In genomic region chrX:70171636-70172035, GRCh38 we compare ENCODE assay signal across 24 cellular contexts. TPM values are rescaled to one million over a fixed set of nuclear protein-coding genes. Genes with fewer than 3 reads are reported as not detected.
DNase-seq lines count a peak whose midpoint lies in the region; FAIRE-seq and TF ChIP-seq lines count a peak whose summit lies in the region.
"Had no signal": no experiment of that assay in that cellular context is flagged by ENCODE, and none has a peak within 500 bp of the region (broad histone marks: within the 10 kb centered on the region; RNA-seq: fewer than 3 reads in every experiment).

No MANE protein-coding gene starts in this region.

- TF ChIP-seq CTCF in astrocyte (IDR thresholded peaks at IDR 0.05; ENCODE audit: insufficient read depth, low read depth, low read length) = no peak
- no peak for TF ChIP-seq CTCF in uterus (IDR thresholded peaks at IDR 0.05)

- H3K27ac Mint-ChIP-seq in astrocyte (ENCODE audit: unreplicated experiment) = peak overlapping the region; percentile 20
- H3K27ac Mint-ChIP-seq: activated CD8-positive, alpha-beta T cell treated with anti-CD3 and anti-CD28 coated beads, Interleukin-2, amount 10 ng/mL, durations not matched to agents 7 days and 5 days; activated naive CD8-positive, alpha-beta T cell treated with anti-CD3 and anti-CD28 coated beads for 36 hours; activated T-cell treated with anti-CD3 and anti-CD28 coated beads, Interleukin-2, amount 50 U/mL, for 72 hours; T-helper 1 cell treated with Interleukin-12 subunit alpha and Interleukin-12 subunit beta and Interleukin-4 antibody, amounts not matched to agents 30 μg/mL and 1 μg/mL, for 36 hours had no signal

- H4K5ac ChIP-seq in mesendoderm (ENCODE audit: low read length) = no peak overlapping the region

- H3K27me3 ChIP-seq in GM23248 (replicated peaks; ENCODE audit: insufficient read depth) (no peaks in the 10 kb centered on the region), Karpas-422 (ENCODE audit: low read length) (no peaks in the 10 kb centered on the region), astrocyte (ENCODE audit: insufficient read depth, low read length) (no peaks in the 10 kb centered on the region), mesendoderm (ENCODE audit: insufficient read depth, low read length, poor library complexity) (no peaks in the 10 kb centered on the region), uterus (no peaks in the 10 kb centered on the region)

- H2BK5ac ChIP-seq in mesendoderm (ENCODE audit: low read length) = no peak overlapping the region

- H3K4me3 Mint-ChIP-seq in astrocyte (ENCODE audit: unreplicated experiment) = no peak overlapping the region
- H3K4me3 Mint-ChIP-seq: activated CD8-positive, alpha-beta T cell treated with anti-CD3 and anti-CD28 coated beads, Interleukin-2, amount 10 ng/mL, durations not matched to agents 7 days and 5 days; activated naive CD8-positive, alpha-beta T cell treated with anti-CD3 and anti-CD28 coated beads for 36 hours; activated T-cell treated with anti-CD3 and anti-CD28 coated beads, Interleukin-2, amount 50 U/mL, for 72 hours; naive B cell; T-helper 1 cell treated with Interleukin-12 subunit alpha and Interleukin-12 subunit beta and Interleukin-4 antibody, amounts not matched to agents 30 μg/mL and 1 μg/mL, for 36 hours had no signal

- H2AK5ac ChIP-seq in mesendoderm (ENCODE audit: low read length) = no peak overlapping the region

- peaks cover 37% of the 10 kb centered on the region for H3K4me1 Mint-ChIP-seq in astrocyte (ENCODE audit: low read depth, unreplicated experiment)

- H3K9ac ChIP-seq in GM23248 (no peak overlapping the region), Karpas-422 (ENCODE audit: low read length) (peak overlapping the region; percentile 23; the same call in 1 of the 2 replicates), astrocyte (ENCODE audit: low read length) (no peak overlapping the region), mesendoderm (ENCODE audit: low read length) (no peak overlapping the region)
- H3K9ac ChIP-seq: parathyroid adenoma had no signal

- H3K79me2 ChIP-seq in GM23248 (ENCODE audit: insufficient read depth) (no peaks in the 10 kb centered on the region), Karpas-422 (ENCODE audit: low read length) (no peaks in the 10 kb centered on the region), astrocyte (ENCODE audit: insufficient read depth, low read length) (no peaks in the 10 kb centered on the region), mesendoderm (ENCODE audit: control insufficient read depth, insufficient read depth, low read length) (no peaks in the 10 kb centered on the region)
- H3K79me2 ChIP-seq: parathyroid adenoma had no signal

- no peak overlapping the region for H3K23ac ChIP-seq in mesendoderm (ENCODE audit: low read length)

- peaks cover 2% of the 10 kb centered on the region for H3K9me3 Mint-ChIP-seq in astrocyte (ENCODE audit: unreplicated experiment)
- H3K9me3 Mint-ChIP-seq: activated naive CD8-positive, alpha-beta T cell treated with anti-CD3 and anti-CD28 coated beads for 36 hours; activated T-cell treated with anti-CD3 and anti-CD28 coated beads, Interleukin-2, amount 50 U/mL, for 72 hours; naive B cell; T-helper 1 cell treated with Interleukin-12 subunit alpha and Interleukin-12 subunit beta and Interleukin-4 antibody, amounts not matched to agents 30 μg/mL and 1 μg/mL, for 36 hours had no signal

- H3K9me2 ChIP-seq in GM23248 (ENCODE audit: insufficient read depth) (no peaks in the 10 kb centered on the region), Karpas-422 (replicated peaks; ENCODE audit: insufficient read depth, low read length) (no peaks in the 10 kb centered on the region)

- H3F3A ChIP-seq in GM23248 (ENCODE audit: insufficient read depth) = peaks cover 23% of the 10 kb centered on the region; the same call in 1 of the 2 replicates

- in situ Hi-C loops in GM23248 (cut with MboI) = no loop called here

- no peak overlapping the region for H2AFZ ChIP-seq in GM23248
- 0 out of 2 replicates have a peak overlapping the region, but pooled peaks have one; percentile 5 for H2AFZ ChIP-seq in Karpas-422 (ENCODE audit: low read length)
- H2AFZ ChIP-seq in astrocyte (ENCODE audit: low read depth, low read length) = peak overlapping the region; percentile 41
- H2AFZ ChIP-seq: parathyroid adenoma had no signal

- H4K8ac ChIP-seq in mesendoderm (ENCODE audit: low read depth, low read length) = no peak overlapping the region

- H3K79me1 ChIP-seq in mesendoderm (ENCODE audit: low read length) = no peaks in the 10 kb centered on the region

- FAIRE-seq in astrocyte (lab: Jason Lieb, UNC) = peak; percentile 95

- no peak overlapping the region for H2BK120ac ChIP-seq in mesendoderm (ENCODE audit: low read depth, low read length)

- no peaks in the 10 kb centered on the region for H4K20me1 ChIP-seq in GM23248 (ENCODE audit: insufficient read depth)
- no peaks in the 10 kb centered on the region for H4K20me1 ChIP-seq in Karpas-422 (ENCODE audit: insufficient read depth, low read depth, low read length)
- H4K20me1 ChIP-seq in astrocyte (ENCODE audit: insufficient read depth, low read length) = no peaks in the 10 kb centered on the region

- DNase-seq in GM23248 = peak; percentile 29
- peak; percentile 56 for DNase-seq in Karpas-422
- DNase-seq in astrocyte (ENCODE audit: low read depth) = peak; percentile 13
- DNase-seq in mesendoderm = peak; percentile 4
- no peak for DNase-seq in middle frontal gyrus (ENCODE audit: extremely low spot score, low spot score)
- DNase-seq in uterus = no peak
- no peak for DNase-seq in A172 (ENCODE audit: low spot score)
- no peak for DNase-seq in T1000 (lab: John Stamatoyannopoulos, UW)
- DNase-seq: activated CD4-positive, CD25-positive, alpha-beta regulatory T cell; activated CD8-positive, alpha-beta T cell treated with anti-CD3 and anti-CD28 coated beads, Interleukin-2, amount 10 ng/mL, durations not matched to agents 7 days and 5 days; activated naive CD8-positive, alpha-beta T cell treated with anti-CD3 and anti-CD28 coated beads for 36 hours; activated T-cell treated with anti-CD3 and anti-CD28 coated beads, Interleukin-2, amount 50 U/mL, for 72 hours; COR-L47; dermis blood vessel endothelial cell; naive B cell; NCI-H2171 treated with DMSO at 0.1 percent for 48 hours; stimulated activated CD4-positive, alpha-beta T cell treated with anti-CD3 and anti-CD28 coated beads, Interleukin-4, amount 100 ng/mL, for 1 hour had no signal

- H3K4ac ChIP-seq in mesendoderm (ENCODE audit: low read depth, low read length) = no peak overlapping the region

- H3K9me3 ChIP-seq in GM23248 (ENCODE audit: low read depth) (no peaks in the 10 kb centered on the region), Karpas-422 (ENCODE audit: low read length) (no peaks in the 10 kb centered on the region), astrocyte (ENCODE audit: insufficient read depth, low read depth, low read length) (no peaks in the 10 kb centered on the region), uterus (no peaks in the 10 kb centered on the region)

- no peaks in the 10 kb centered on the region for H3K36me3 ChIP-seq in GM23248 (ENCODE audit: low read depth)
- H3K36me3 ChIP-seq in Karpas-422 (ENCODE audit: insufficient read depth, low read length) = no peaks in the 10 kb centered on the region
- H3K36me3 ChIP-seq in astrocyte (ENCODE audit: insufficient read depth, low read length) = no peaks in the 10 kb centered on the region
- H3K36me3 ChIP-seq in mesendoderm (ENCODE audit: control insufficient read depth, insufficient read depth, low read length) = no peaks in the 10 kb centered on the region
- no peaks in the 10 kb centered on the region for H3K36me3 ChIP-seq in uterus

- H3K4me2 ChIP-seq in GM23248 (ENCODE audit: unreplicated experiment) (no peak overlapping the region), Karpas-422 (ENCODE audit: low read depth, low read length, poor library complexity, severe bottlenecking) (peak overlapping the region; percentile 54), astrocyte (ENCODE audit: low read length) (peak overlapping the region; percentile 36), mesendoderm (ENCODE audit: low read length) (no peak overlapping the region)

- peaks cover 34% of the 10 kb centered on the region for H3K4me1 ChIP-seq in GM23248 (ENCODE audit: insufficient read depth)
- peaks cover 72% of the 10 kb centered on the region for H3K4me1 ChIP-seq in Karpas-422 (ENCODE audit: low read length)
- peaks cover 47% of the 10 kb centered on the region for H3K4me1 ChIP-seq in astrocyte (ENCODE audit: insufficient read depth, low read length)
- peaks cover 3% of the 10 kb centered on the region for H3K4me1 ChIP-seq in mesendoderm (ENCODE audit: control insufficient read depth, low read depth, low read length)
- H3K4me1 ChIP-seq in uterus = no peaks in the 10 kb centered on the region

- no peaks in the 10 kb centered on the region for H3K27me3 Mint-ChIP-seq in astrocyte (ENCODE audit: low read depth, unreplicated experiment)
- H3K27me3 Mint-ChIP-seq: activated naive CD8-positive, alpha-beta T cell treated with anti-CD3 and anti-CD28 coated beads for 36 hours; naive B cell had no signal

- H3K4me3 ChIP-seq in GM23248 (no peak overlapping the region), Karpas-422 (ENCODE audit: low read length) (peak overlapping the region; percentile 42; the same call in 1 of the 2 replicates), astrocyte (ENCODE audit: insufficient read depth, low read depth, low read length) (no peak overlapping the region), mesendoderm (ENCODE audit: low read length) (no peak overlapping the region), uterus (no peak overlapping the region)
- H3K4me3 ChIP-seq: lung, skin epidermis had no signal

- H3K27ac ChIP-seq in GM23248 = no peak overlapping the region
- peak overlapping the region; percentile 54 for H3K27ac ChIP-seq in Karpas-422 (ENCODE audit: low read length)
- peak overlapping the region; percentile 47 for H3K27ac ChIP-seq in astrocyte (ENCODE audit: low read depth, low read length)
- H3K27ac ChIP-seq in mesendoderm (ENCODE audit: low read depth, low read length) = no peak overlapping the region
- no peak overlapping the region for H3K27ac ChIP-seq in uterus
- H3K27ac ChIP-seq: parathyroid adenoma, skin epidermis had no signal

- intact Hi-C loops in uterus (cut with DNase I; ENCODE audit: low total_unique reads) = no loop called here

- 67 to 100% methylated on average over 1 of the region's 1 CpG for WGBS in GM23248 (ENCODE audit: low coverage in 1 of 2, low lambda C conversion rate in 2 of 2, missing lambda C conversion rate in 2 of 2), 2 experiments
- WGBS in mesendoderm (ENCODE audit: extremely low coverage, insufficient coverage, low lambda C conversion rate) = no CpG with 5 or more reads among the region's 1 CpG

- no peak overlapping the region for H2BK15ac ChIP-seq in mesendoderm (replicated peaks; ENCODE audit: low read depth)

- no peak for TF ChIP-seq POLR2A in uterus (IDR thresholded peaks at IDR 0.05)

- H3K56ac ChIP-seq in mesendoderm (ENCODE audit: low read length) = no peak overlapping the region

- H3K36me3 Mint-ChIP-seq in astrocyte (ENCODE audit: low read depth, unreplicated experiment) = no peaks in the 10 kb centered on the region
- H3K36me3 Mint-ChIP-seq: naive B cell had no signal

- no peak overlapping the region for H3K18ac ChIP-seq in mesendoderm (ENCODE audit: low read length)

RNA-seq across cellular contexts. Expression of gene DGAT2L6, which starts 5.6 kb away (rescaled TPM):
- not detected in 2 replicates for total RNA-seq in GM23248 (2014; rRNA removed; shearing (Covaris generic))
- polyA plus RNA-seq in GM23248 (2016; fragmentation: Nextera tagmentation; extraction: Ambion mirVana) = not detected in 2 replicates
- not detected in 2 replicates for total RNA-seq in Karpas-422 (2014; rRNA removed; shearing (Covaris generic); ENCODE audit: low replicate concordance)
- total RNA-seq in astrocyte (not detected in 2 replicates), uterus (not detected)
- polyA plus RNA-seq in mesendoderm (2013, experiment 1 of 2) = not detected
- polyA plus RNA-seq in mesendoderm (2013, experiment 2 of 2) = not detected
- not detected in 2 replicates for total RNA-seq in A172 (2014; rRNA removed; shearing (Covaris generic))
- total RNA-seq: activated CD8-positive, alpha-beta T cell treated with anti-CD3 and anti-CD28 coated beads, Interleukin-2, amount 10 ng/mL, durations not matched to agents 7 days and 5 days; activated naive CD8-positive, alpha-beta T cell treated with anti-CD3 and anti-CD28 coated beads for 36 hours; activated T-cell treated with anti-CD3 and anti-CD28 coated beads, Interleukin-2, amount 50 U/mL, for 72 hours; dermis blood vessel endothelial cell; LHCN-M2; lung; urinary bladder had no signal
- polyA plus RNA-seq: esophagus, lung, urinary bladder had no signal

RNA-seq across cellular contexts. Expression of gene IGBP1, which starts 38.4 kb away (rescaled TPM):
- total RNA-seq in GM23248 (2014; rRNA removed; shearing (Covaris generic)) = 57.3 and 59.1 TPM in 2 replicates
- polyA plus RNA-seq in GM23248 (2016; fragmentation: Nextera tagmentation; extraction: Ambion mirVana) = 31.8 and 33.6 TPM in 2 replicates
- 89.5 and 92.5 TPM in 2 replicates for total RNA-seq in Karpas-422 (2014; rRNA removed; shearing (Covaris generic); ENCODE audit: low replicate concordance)
- total RNA-seq in astrocyte = 38.2 and 41.1 TPM in 2 replicates
- 33.9 TPM for polyA plus RNA-seq in mesendoderm (2013, experiment 1 of 2)
- polyA plus RNA-seq in mesendoderm (2013, experiment 2 of 2) = 33.9 TPM
- total RNA-seq in uterus = 10 to 100 TPM; 33.8 to 90.4 (median 63.1) TPM
- 44.1 and 45.0 TPM in 2 replicates for total RNA-seq in A172 (2014; rRNA removed; shearing (Covaris generic))

Comparison
In these comparisons a context has a peak if more than half of its experiments do, and no peak if none do; other contexts are left out.
1. DNase-seq: peak in GM23248 (single experiment), Karpas-422 (single experiment), astrocyte (single experiment) and mesendoderm (single experiment); none in middle frontal gyrus (single experiment), uterus (0 of 2), A172 (single experiment) and T1000 (single experiment).
2. H3K27ac ChIP-seq: peak in Karpas-422 (single experiment) and astrocyte (single experiment); none in GM23248 (single experiment), mesendoderm (single experiment) and uterus (0 of 2).
3. H3K4me2 ChIP-seq: peak in Karpas-422 (single experiment) and astrocyte (single experiment); none in GM23248 (single experiment) and mesendoderm (single experiment).